10 cellular contexts compared by ENCODE assay signal in the genomic region with DNA sequence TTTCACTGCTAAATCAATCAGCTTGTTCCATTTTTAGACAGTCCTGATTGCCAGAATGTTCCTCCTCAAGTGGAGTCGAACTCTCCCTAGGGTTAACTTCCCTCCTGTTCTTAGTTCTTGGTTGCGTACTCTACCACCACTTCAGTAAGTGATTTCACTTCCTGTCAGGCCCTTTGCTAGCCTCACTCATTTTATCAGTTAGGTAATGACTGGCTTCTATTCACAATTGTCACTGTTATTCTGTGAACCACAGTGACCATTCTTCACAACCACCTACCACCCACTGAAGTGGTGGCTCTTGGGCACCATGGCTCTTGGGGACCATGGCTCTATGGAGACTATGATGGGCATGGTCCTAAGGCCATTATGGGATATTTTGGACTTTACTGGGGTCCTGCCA.
A peak's percentile ranks its signal among the peaks of the same experiment; 100 is the strongest.
DNase-seq lines count a peak whose midpoint lies in the region; ATAC-seq, FAIRE-seq and TF ChIP-seq lines count a peak whose summit lies in the region.
"Had no signal": no experiment of that assay in that cellular context is flagged by ENCODE, and none has a peak within 500 bp of the region (broad histone marks: within the 10 kb centered on the region; RNA-seq: fewer than 3 reads in every experiment).

No MANE protein-coding gene starts in this region.

- H3K36me3 ChIP-seq in lower lobe of right lung, result no peaks in the 10 kb centered on the region
- H3K36me3 ChIP-seq: thoracic aorta had no signal

- DNase-seq in lower lobe of right lung (no peak), coronary artery (ENCODE audit: low spot score) (no peak), HTR-8/SVneo (ENCODE audit: insufficient read length, low spot score) (no peak), NCI-H146 treated with DMSO at 0.1 percent for 48 hours (lab: John Stamatoyannopoulos, UW; ENCODE audit: unreplicated experiment) (no peak)
- DNase-seq: kidney glomerular epithelial cell, PC-3 had no signal

- no peaks in the 10 kb centered on the region for H3K27me3 ChIP-seq in lower lobe of right lung (ENCODE audit: low read depth)

- H3K4me1 ChIP-seq in lower lobe of right lung, result peaks cover 32% of the 10 kb centered on the region

- FAIRE-seq in HTR-8/SVneo (lab: Jason Lieb, UNC), result no peak

- TF ChIP-seq CTCF in lower lobe of right lung (IDR thresholded peaks at IDR 0.05) (no peak), coronary artery (IDR thresholded peaks at IDR 0.05) (no peak)

- no peaks in the 10 kb centered on the region for H3K9me3 ChIP-seq in lower lobe of right lung
- H3K9me3 ChIP-seq: thoracic aorta had no signal

- intact Hi-C loops in lower lobe of right lung (cut with DNase I), result no loop called here

- peak; percentile 52 for ATAC-seq in GM18519 (IDR thresholded peaks at IDR 0.05; ENCODE audit: low FRiP score, unreplicated experiment)
- peak; percentile 47 for ATAC-seq in GM21381 (IDR thresholded peaks at IDR 0.05; ENCODE audit: unreplicated experiment)
- ATAC-seq in HG03442 (IDR thresholded peaks at IDR 0.05; ENCODE audit: unreplicated experiment), result peak; percentile 59
- peak; percentile 59 to 80 for ATAC-seq in lower lobe of right lung
- ATAC-seq: PC-3 had no signal

- no peak overlapping the region for H3K4me3 ChIP-seq in lower lobe of right lung
- no peak overlapping the region for H3K4me3 ChIP-seq in coronary artery
- H3K4me3 ChIP-seq: thoracic aorta had no signal

- peak overlapping the region; percentile 42 for H3K27ac ChIP-seq in lower lobe of right lung
- no peak overlapping the region for H3K27ac ChIP-seq in coronary artery
- H3K27ac ChIP-seq: thoracic aorta had no signal
